In the genomic region with DNA sequence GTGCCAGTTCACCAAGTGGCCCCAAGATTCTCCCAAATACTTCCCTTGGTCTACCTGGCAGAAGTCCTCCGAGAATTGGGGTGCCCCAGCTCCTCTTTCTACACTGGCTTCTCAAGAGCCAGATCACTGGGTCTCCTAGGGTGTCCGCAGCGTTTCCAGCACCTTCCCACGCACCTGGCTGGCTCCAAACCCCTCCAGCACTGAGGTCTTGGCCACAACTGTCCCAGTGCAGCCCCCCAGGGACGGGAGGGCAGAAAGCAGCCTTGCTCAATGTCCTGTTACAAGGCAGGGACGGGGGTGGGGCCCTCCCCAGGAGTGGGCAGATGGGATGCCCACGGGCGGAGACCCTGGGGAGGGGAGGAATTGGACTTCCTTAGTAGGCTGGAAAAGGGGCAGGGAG, we compare ENCODE assay signal across 8 cellular contexts. TPM values are rescaled to one million over a fixed set of nuclear protein-coding genes. Genes with fewer than 3 reads are reported as not detected.
DNase-seq lines count a peak whose midpoint lies in the region; ATAC-seq and TF ChIP-seq lines count a peak whose summit lies in the region.

No MANE protein-coding gene starts in this region.

- H3K27me3 ChIP-seq in Panc1 (ENCODE audit: control insufficient read depth, insufficient read depth, low read length): no peaks in the 10 kb centered on the region
- H3K27me3 ChIP-seq in ovary: no peaks in the 10 kb centered on the region

- TF ChIP-seq CTCF in CD14-positive monocyte (IDR thresholded peaks at IDR 0.05) (no peak), Panc1 (IDR thresholded peaks at IDR 0.05) (no peak), epithelial cell of esophagus (IDR thresholded peaks at IDR 0.05; ENCODE audit: insufficient read depth, low read depth, low read length, missing control alignments) (no peak), ovary (IDR thresholded peaks at IDR 0.05) (no peak)

- H3K36me3 ChIP-seq in Panc1 (ENCODE audit: control insufficient read depth, insufficient read depth, low read length): no peaks in the 10 kb centered on the region
- no peaks in the 10 kb centered on the region for H3K36me3 ChIP-seq in ovary

- intact Hi-C loops in CD14-positive monocyte (cut with micrococcal nuclease): no loop called here
- intact Hi-C loops in Panc1 (cut with micrococcal nuclease; ENCODE audit: unreplicated experiment): no loop called here
- intact Hi-C loops in ovary (cut with DNase I): no loop called here

- no peak for ATAC-seq in Panc1
- ATAC-seq in GM19452 (IDR thresholded peaks at IDR 0.05; ENCODE audit: unreplicated experiment): no peak
- no peak for ATAC-seq in activated CD4-positive, CD25-positive, alpha-beta regulatory T cell treated with anti-CD3 and anti-CD28 coated beads, Interleukin-2, amount 50 U/mL, for 24 hours

- peaks cover 41 to 51% of the 10 kb centered on the region in 2 donors for H3K36me3 Mint-ChIP-seq in CD14-positive monocyte

- peak overlapping the region; percentile 84 for H3K27ac ChIP-seq in Panc1 (ENCODE audit: low read length)
- peak overlapping the region; percentile 76 to 78 for H3K27ac ChIP-seq in ovary

- peaks cover 19 to 61% (median 52%) of the 10 kb centered on the region in 3 donors for H3K27me3 Mint-ChIP-seq in CD14-positive monocyte (ENCODE audit: low read depth in 3 of 3)

- no peak for DNase-seq in CD14-positive monocyte (ENCODE audit: low spot score)
- no peak for DNase-seq in Panc1 (ENCODE audit: low read depth, low spot score)
- DNase-seq in epithelial cell of esophagus (ENCODE audit: low read depth): no peak
- no peak for DNase-seq in ovary
- DNase-seq in OCI-M2 (lab: John Stamatoyannopoulos, UW; ENCODE audit: unreplicated experiment): no peak
- DNase-seq in activated gamma-delta T cell (lab: John Stamatoyannopoulos, UW): no peak

- peaks cover 35% of the 10 kb centered on the region for H3K4me1 ChIP-seq in Panc1 (ENCODE audit: control insufficient read depth, insufficient read depth, low read length)
- peaks cover 13% of the 10 kb centered on the region for H3K4me1 ChIP-seq in ovary (ENCODE audit: insufficient read depth)

- H3K4me3 ChIP-seq in Panc1 (ENCODE audit: low read depth in 2 of 2, low read length in 2 of 2): peak overlapping the region; percentile 66 to 85
- H3K4me3 ChIP-seq in epithelial cell of esophagus (ENCODE audit: low read length): peak overlapping the region; percentile 66
- H3K4me3 ChIP-seq in ovary: peak overlapping the region; percentile 52

- peaks cover 0 to 8% (median 0%) of the 10 kb centered on the region in 7 donors for H3K9me3 Mint-ChIP-seq in CD14-positive monocyte

- no peak for TF ChIP-seq POLR2A in ovary (IDR thresholded peaks at IDR 0.05)

- POLR2A ChIA-PET in Panc1 (lab: Charles Lee): interaction anchor here (0.6 kb wide), 1 partner anchor 35 kb away, joined by 5 read pairs; no protein-coding TSS in a partner anchor

- peak overlapping the region in 6 of 7 donors; percentile 83 to 95 (median 88) for H3K27ac Mint-ChIP-seq in CD14-positive monocyte

- 75 to 85% (median 78%) methylated on average over 8 of the region's 8 CpGs for WGBS in ovary, 3 donors

- in situ Hi-C loops in Panc1 (cut with HindIII; ENCODE audit: low pct_unique_long_range_greater_than_20kb, low sequenced_read_pairs): no loop called here

- CTCF ChIA-PET in Panc1 (lab: Charles Lee): no interaction called here

- peaks cover 67% of the 10 kb centered on the region for H3K4me1 Mint-ChIP-seq in CD14-positive monocyte

- peak overlapping the region; percentile 93 to 94 for H3K4me3 Mint-ChIP-seq in CD14-positive monocyte

- TF ChIP-seq EP300 in ovary (IDR thresholded peaks at IDR 0.05): no peak

- no TSS peak for BruUV-seq in Panc1 (replicated peaks; lab: Mats Ljungman, UMichigan)

- H3K9me3 ChIP-seq in Panc1 (ENCODE audit: control insufficient read depth, insufficient read depth, low read depth, low read length) (no peaks in the 10 kb centered on the region), ovary (no peaks in the 10 kb centered on the region)

RNA-seq across cellular contexts. Expression of gene ECE1, which starts 1.1 kb away (rescaled TPM):
- polyA plus RNA-seq in CD14-positive monocyte: 10 to 100 TPM; 10.6 to 23.3 TPM
- total RNA-seq in Panc1 (2021; ENCODE audit: unreplicated experiment): 192 TPM
- 250 TPM for polyA plus RNA-seq in Panc1 (2012; ENCODE audit: insufficient read length)
- total RNA-seq in ovary: 100 to 1,000 TPM in 4 of 7 donors, 10 to 100 TPM in 3; 37.3 to 183 (median 119) TPM
- 100 to 1,000 TPM in 1 of 2 donors, 10 to 100 TPM in 1; 84.0 to 313 TPM for polyA plus RNA-seq in ovary
